ENCODE assay signal across 8 cellular contexts in genomic region chr20:34516874-34517542, GRCh38. TPM values are rescaled to one million over a fixed set of nuclear protein-coding genes. Genes with fewer than 3 reads are reported as not detected.
DNase-seq lines count a peak whose midpoint lies in the region; ATAC-seq, FAIRE-seq and TF ChIP-seq lines count a peak whose summit lies in the region.

No MANE protein-coding gene starts in this region.

- peak overlapping the region; percentile 87 for H3K4me2 ChIP-seq in GM23338
- peak overlapping the region; percentile 95 for H3K4me2 ChIP-seq in OCI-LY7 (ENCODE audit: low read length)
- H3K4me2 ChIP-seq in K562 (ENCODE audit: insufficient read depth, low read length): peak overlapping the region; percentile 99

- intact Hi-C loops in CD4-positive, alpha-beta T cell (cut with DNase I, micrococcal nuclease): loop anchor here (1.0 to 10.0 kb wide), 6 partner anchors 155 to 855 kb away; partner anchors contain the start of genes EIF2S2 (in 2 of the 2), ACSS2 (in 1 of the 2), AHCY (in 1 of the 2) and C20orf144 (in 1 of the 2)
- intact Hi-C loops in OCI-LY7 (cut with micrococcal nuclease; ENCODE audit: unreplicated experiment): loop anchor here (2.0 kb wide), 1 partner anchor 214 kb away; the partner anchor contains the start of gene AHCY
- intact Hi-C loops in K562 (cut with micrococcal nuclease): loop anchor here (5.0 kb wide), 1 partner anchor 45 kb away; no protein-coding TSS in a partner anchor

- no peaks in the 10 kb centered on the region for H3K9me3 Mint-ChIP-seq in CD4-positive, alpha-beta T cell
- H3K9me3 Mint-ChIP-seq in GM23338: no peaks in the 10 kb centered on the region
- H3K9me3 Mint-ChIP-seq in immature natural killer cell: peaks cover 0 to 2% (median 0%) of the 10 kb centered on the region in 6 donors

- peaks cover 53% of the 10 kb centered on the region for H3K79me2 ChIP-seq in GM23338 (replicated peaks; ENCODE audit: insufficient read depth)
- peaks cover 28% of the 10 kb centered on the region for H3K79me2 ChIP-seq in OCI-LY7 (ENCODE audit: insufficient read depth, low read depth, low read length)
- peaks cover 60% of the 10 kb centered on the region for H3K79me2 ChIP-seq in K562 (ENCODE audit: control insufficient read depth, insufficient read depth, low read length)

- H3K27me3 Mint-ChIP-seq in CD4-positive, alpha-beta T cell: no peaks in the 10 kb centered on the region
- H3K27me3 Mint-ChIP-seq in GM23338 (ENCODE audit: insufficient read depth, low read depth, poor library complexity) (peaks cover 11% of the 10 kb centered on the region), immature natural killer cell (ENCODE audit: low read depth in 3 of 3) (peaks cover 9 to 24% (median 18%) of the 10 kb centered on the region in 3 donors)

- FAIRE-seq in K562 (lab: Jason Lieb, UNC): peak; percentile 48

- peaks cover 33% of the 10 kb centered on the region for H3K36me3 Mint-ChIP-seq in CD4-positive, alpha-beta T cell (ENCODE audit: low read depth)
- H3K36me3 Mint-ChIP-seq in GM23338 (ENCODE audit: low read depth): no peaks in the 10 kb centered on the region; the same call in 2 of the 3 replicates
- H3K36me3 Mint-ChIP-seq in immature natural killer cell: peaks cover 1 to 4% (median 1%) of the 10 kb centered on the region in 3 donors

- peak; percentile 16 for ATAC-seq in CD4-positive, alpha-beta T cell (ENCODE audit: poor library complexity)
- ATAC-seq in GM23338 (peak; percentile 11), K562 (peak; percentile 26), GM18873 (IDR thresholded peaks at IDR 0.05; ENCODE audit: low FRiP score, unreplicated experiment) (no peak)

- H3K9me2 ChIP-seq in GM23338 (ENCODE audit: insufficient read depth): no peaks in the 10 kb centered on the region
- no peaks in the 10 kb centered on the region for H3K9me2 ChIP-seq in OCI-LY7 (ENCODE audit: insufficient read depth, low read length)

- H4K20me1 ChIP-seq in GM23338 (replicated peaks; ENCODE audit: insufficient read depth) (peaks cover 26% of the 10 kb centered on the region), OCI-LY7 (ENCODE audit: insufficient read depth, low read length) (no peaks in the 10 kb centered on the region), K562 (replicated peaks; ENCODE audit: control insufficient read depth, insufficient read depth, low read length) (no peaks in the 10 kb centered on the region)

- no peaks in the 10 kb centered on the region for H3K9me3 ChIP-seq in CD4-positive, alpha-beta T cell (ENCODE audit: control insufficient read depth, low read length)
- H3K9me3 ChIP-seq in OCI-LY7 (ENCODE audit: low read length) (no peaks in the 10 kb centered on the region), K562 (replicated peaks; ENCODE audit: control insufficient read depth, insufficient read depth, low read depth, low read length) (no peaks in the 10 kb centered on the region)

- TF ChIP-seq POLR2A in K562 (conservative IDR thresholded peaks at IDR 0.05): no peak

- H3K27ac ChIP-seq in CD4-positive, alpha-beta T cell (ENCODE audit: low read depth, low read length): peak overlapping the region; percentile 80
- H3K27ac ChIP-seq in GM23338 (ENCODE audit: low read depth) (peak overlapping the region; percentile 88), OCI-LY7 (ENCODE audit: low read depth, low read length, poor library complexity, severe bottlenecking) (peak overlapping the region; percentile 29), K562 (ENCODE audit: extremely low read depth, low read depth, low read length) (peak overlapping the region; percentile 80)

- DNase-seq in CD4-positive, alpha-beta T cell: peak in 6 of 10 experiments; percentile 6 to 43 (median 21)
- DNase-seq in GM23338 (ENCODE audit: low spot score) (peak; percentile 52), OCI-LY7 (ENCODE audit: low spot score) (peak; percentile 48), K562 (ENCODE audit: extremely low read depth in 1 of 4, low spot score in 3 of 4) (peak in 2 of 4 experiments; percentile 39 to 41), immature natural killer cell (peak; percentile 21 to 31 (median 25)), HK-2 (ENCODE audit: unreplicated experiment) (no peak)
- DNase-seq in stimulated activated CD4-positive, alpha-beta T cell treated with anti-CD3 and anti-CD28 coated beads, Interleukin-2, amount 100 ng/mL, for 48 hours: peak; percentile 21 to 30

- peak overlapping the region; percentile 79 to 97 for H3K9ac ChIP-seq in K562 (ENCODE audit: insufficient read depth in 1 of 2, low read depth in 2 of 2, low read length in 2 of 2)

- H3K36me3 ChIP-seq in GM23338 (ENCODE audit: insufficient read depth): no peaks in the 10 kb centered on the region; the same call in 1 of the 2 replicates
- peaks cover 9% of the 10 kb centered on the region; the same call in 1 of the 2 replicates for H3K36me3 ChIP-seq in OCI-LY7 (ENCODE audit: insufficient read depth, low read length)
- peaks cover 17% of the 10 kb centered on the region; the same call in 2 of the 3 replicates for H3K36me3 ChIP-seq in K562 (ENCODE audit: control insufficient read depth, insufficient read depth, low read length)

- no peaks in the 10 kb centered on the region for H3K9me1 ChIP-seq in K562 (ENCODE audit: control insufficient read depth, insufficient read depth, low read length)

- 0% methylated on average over 12 of the region's 12 CpGs for WGBS in K562 (ENCODE audit: insufficient coverage, low coverage, missing lambda C conversion rate)

- H3K4me1 Mint-ChIP-seq in CD4-positive, alpha-beta T cell (ENCODE audit: low read depth): peaks cover 74% of the 10 kb centered on the region
- H3K4me1 Mint-ChIP-seq in GM23338: peaks cover 12% of the 10 kb centered on the region
- peaks cover 42 to 86% of the 10 kb centered on the region in 2 donors for H3K4me1 Mint-ChIP-seq in immature natural killer cell

- no peak for TF ChIP-seq EP300 in K562 (IDR thresholded peaks at IDR 0.05; ENCODE audit: low read length)

- H3K4me3 ChIP-seq in GM23338: peak overlapping the region; percentile 88
- peak overlapping the region; percentile 99 for H3K4me3 ChIP-seq in OCI-LY7 (ENCODE audit: low read depth, low read length, poor library complexity, severe bottlenecking)
- H3K4me3 ChIP-seq in K562: peak overlapping the region; percentile 67

- TF ChIP-seq RAD21 in K562 (CRISPR knock-in tag; conservative IDR thresholded peaks at IDR 0.05 in 1 of 2, IDR thresholded peaks at IDR 0.05 in 1 of 2): no peak

- CTCF ChIA-PET in CD4-positive, alpha-beta T cell (lab: Charles Lee): interaction anchor here (0.9 to 6.4 kb wide), 5 partner anchors 21 to 204 kb away, joined by 3 to 31 read pairs (median 6); no protein-coding TSS in a partner anchor
- CTCF ChIA-PET in OCI-LY7 (lab: Charles Lee; ENCODE audit: unreplicated experiment) (interaction anchor here (1.5 to 2.4 kb wide), 2 partner anchors 8 to 204 kb away, joined by 3 to 11 read pairs; no protein-coding TSS in a partner anchor), K562 (lab: Yijun Ruan, JAX; ENCODE audit: low intra/inter-chr PET ratio) (no interaction called here)

- H3K27ac Mint-ChIP-seq in CD4-positive, alpha-beta T cell: peak overlapping the region; percentile 94
- H3K27ac Mint-ChIP-seq in GM23338 (peak overlapping the region; percentile 98), immature natural killer cell (peak overlapping the region; percentile 93 to 99 (median 96))

- H3K27me3 ChIP-seq in CD4-positive, alpha-beta T cell (ENCODE audit: control insufficient read depth, insufficient read depth, low read length): no peaks in the 10 kb centered on the region
- no peaks in the 10 kb centered on the region for H3K27me3 ChIP-seq in GM23338 (ENCODE audit: insufficient read depth)
- H3K27me3 ChIP-seq in K562 (ENCODE audit: control insufficient read depth in 2 of 2, insufficient read depth in 2 of 2, low read length in 2 of 2): no peaks in the 10 kb centered on the region

- BruUV-seq in OCI-LY7 (replicated peaks; lab: Mats Ljungman, UMichigan) (no TSS peak), K562 (replicated peaks; lab: Mats Ljungman, UMichigan) (no TSS peak)

- H2AFZ ChIP-seq in GM23338 (peak overlapping the region; percentile 44; the same call in 1 of the 2 replicates), OCI-LY7 (ENCODE audit: low read length) (peak overlapping the region; percentile 93), K562 (ENCODE audit: low read depth, low read length) (peak overlapping the region; percentile 96)

- POLR2A ChIA-PET in CD4-positive, alpha-beta T cell (lab: Charles Lee): interaction anchor here (0.6 to 3.6 kb wide), 19 partner anchors 12 to 1437 kb away, joined by 3 to 30 read pairs (median 5); partner anchors contain the start of genes AHCY, CEP250, EIF2S2 and ITCH
- POLR2A ChIA-PET in OCI-LY7 (lab: Charles Lee): interaction anchor here (0.5 to 1.5 kb wide), 6 partner anchors 53 to 1611 kb away, joined by 3 to 7 read pairs (median 4); no protein-coding TSS in a partner anchor
- POLR2A ChIA-PET in K562 (lab: Yijun Ruan, JAX): interaction anchor here (0.6 to 2.5 kb wide), 14 partner anchors 9 to 353 kb away, joined by 3 to 8 read pairs (median 4); partner anchors contain the start of genes AHCY and TP53INP2

- peaks cover 3% of the 10 kb centered on the region; the same call in 1 of the 2 replicates for H3F3A ChIP-seq in GM23338 (replicated peaks; ENCODE audit: low read depth)

- H3K4me1 ChIP-seq in GM23338 (ENCODE audit: insufficient read depth) (peaks cover 8% of the 10 kb centered on the region), OCI-LY7 (ENCODE audit: insufficient read depth, low read length, poor library complexity, severe bottlenecking) (peaks cover 19% of the 10 kb centered on the region), K562 (replicated peaks in 1 of 2; ENCODE audit: control insufficient read depth in 2 of 2, insufficient read depth in 2 of 2, low read length in 2 of 2) (peaks cover 12 to 18% of the 10 kb centered on the region in 2 experiments; a peak in 4 of 5 replicates)

- peak overlapping the region; percentile 99 for H3K4me3 Mint-ChIP-seq in CD4-positive, alpha-beta T cell
- H3K4me3 Mint-ChIP-seq in GM23338 (peak overlapping the region; percentile 97), immature natural killer cell (peak overlapping the region; percentile 96 to 99 (median 98))

- TF ChIP-seq CTCF in CD4-positive, alpha-beta T cell (IDR thresholded peaks at IDR 0.05): no peak
- TF ChIP-seq CTCF in GM23338 (conservative IDR thresholded peaks at IDR 0.05; ENCODE audit: low read depth in 2 of 2): no peak
- TF ChIP-seq CTCF in OCI-LY7 (conservative IDR thresholded peaks at IDR 0.05; ENCODE audit: low read length): no peak
- no peak for TF ChIP-seq CTCF in K562 (IDR thresholded peaks at IDR 0.05 in 2 of 3, conservative IDR thresholded peaks at IDR 0.05 in 1 of 3; ENCODE audit: insufficient read depth in 2 of 3, low read depth in 1 of 3, low read length in 3 of 3)

- in situ Hi-C loops in K562 (cut with MboI): loop anchor here (5.0 kb wide), 1 partner anchor 215 kb away; the partner anchor contains the start of gene AHCY

RNA-seq across cellular contexts. Expression of gene DYNLRB1, which starts 0.8 kb away (rescaled TPM):
- 10 to 100 TPM; 38.3 to 40.3 TPM for total RNA-seq in CD4-positive, alpha-beta T cell
- 102 and 107 TPM in 2 replicates for total RNA-seq in GM23338 (2014; rRNA removed; shearing (Covaris generic))
- 376 and 393 TPM in 2 replicates for polyA plus RNA-seq in GM23338 (2016; fragmentation: Nextera tagmentation; extraction: Ambion mirVana)
- total RNA-seq in OCI-LY7 (2014; rRNA removed; shearing (Covaris generic)): 128 and 155 TPM in 2 replicates
- total RNA-seq in OCI-LY7 (2022): 94.2 and 99.8 TPM in 2 replicates
- 29.4 and 46.8 TPM in 2 replicates for total RNA-seq in K562 (2011; cell fraction: chromatin; rRNA removed; ENCODE audit: low replicate concordance)
- total RNA-seq in K562 (2011; cell fraction: nucleolus; rRNA removed): 35.2 and 36.5 TPM in 2 replicates
- total RNA-seq in K562 (2011; cell fraction: nucleoplasm; rRNA removed): 46.4 and 65.1 TPM in 2 replicates
- total RNA-seq in K562 (2014; rRNA removed): 101 and 142 TPM in 2 replicates
- total RNA-seq in K562 (2014; rRNA removed; fragmentation: Illumina TruSeq; extraction: Trizol): 87.3 and 121 TPM in 2 replicates
- total RNA-seq in K562 (2015; rRNA removed; fragmentation: Illumina TruSeq; extraction: Trizol): 135 and 145 TPM in 2 replicates
- total RNA-seq in K562 (2021): 85.4 and 90.1 TPM in 2 replicates
- 80.2 and 113 TPM in 2 replicates for polyA plus RNA-seq in K562 (2011; rRNA removed)
- polyA plus RNA-seq in K562 (2011; cell fraction: cytosol; rRNA removed): 151 and 166 TPM in 2 replicates
- 83.7 and 95.9 TPM in 2 replicates for polyA plus RNA-seq in K562 (2011; cell fraction: nucleus; rRNA removed)
- polyA plus RNA-seq in K562 (2012): 237 and 280 TPM in 2 replicates
- polyA plus RNA-seq in K562 (2014; fragmentation: Illumina TruSeq; extraction: Trizol): 286 and 358 TPM in 2 replicates
- 100 to 1,000 TPM; 172 to 191 TPM for polyA plus RNA-seq in K562 (2014; fragmentation: Nextera tagmentation; extraction: Ambion mirVana)
- 48.7 and 59.0 TPM in 2 replicates for polyA plus RNA-seq in K562 (2014; rRNA removed)
- polyA minus RNA-seq in K562 (2011; rRNA and poly(A)+ RNA removed): 99.1 and 105 TPM in 2 replicates
- 62.2 and 65.4 TPM in 2 replicates for polyA minus RNA-seq in K562 (2011; cell fraction: cytosol; rRNA and poly(A)+ RNA removed)
- 17.4 and 27.9 TPM in 2 replicates for polyA minus RNA-seq in K562 (2011; cell fraction: nucleus; rRNA and poly(A)+ RNA removed)
- 100 to 1,000 TPM; 238 to 307 (median 242) TPM for polyA plus RNA-seq in immature natural killer cell

RNA-seq across cellular contexts. Expression of gene MAP1LC3A, which starts 41.5 kb away (rescaled TPM):
- 10 to 100 TPM; 17.5 to 17.7 TPM for total RNA-seq in CD4-positive, alpha-beta T cell
- 9.5 and 15.9 TPM in 2 replicates for total RNA-seq in GM23338 (2014; rRNA removed; shearing (Covaris generic))
- polyA plus RNA-seq in GM23338 (2016; fragmentation: Nextera tagmentation; extraction: Ambion mirVana): 15.2 and 15.3 TPM in 2 replicates
- total RNA-seq in OCI-LY7 (2014; rRNA removed; shearing (Covaris generic)): not detected in 2 replicates
- total RNA-seq in OCI-LY7 (2022): not detected in 2 replicates
- total RNA-seq in K562 (2011; cell fraction: chromatin; rRNA removed; ENCODE audit: low replicate concordance): not detected in 2 replicates
- total RNA-seq in K562 (2011; cell fraction: nucleolus; rRNA removed): not detected in 2 replicates
- not detected in 2 replicates for total RNA-seq in K562 (2011; cell fraction: nucleoplasm; rRNA removed)
- total RNA-seq in K562 (2014; rRNA removed): 0.27 TPM in 1 of 2 replicates, not detected in the other
- total RNA-seq in K562 (2014; rRNA removed; fragmentation: Illumina TruSeq; extraction: Trizol): not detected in 2 replicates
- total RNA-seq in K562 (2015; rRNA removed; fragmentation: Illumina TruSeq; extraction: Trizol): not detected in 2 replicates
- 0.22 and 0.38 TPM in 2 replicates for total RNA-seq in K562 (2021)
- polyA plus RNA-seq in K562 (2011; rRNA removed): not detected in 2 replicates
- polyA plus RNA-seq in K562 (2011; cell fraction: cytosol; rRNA removed): not detected in 2 replicates
- not detected in 2 replicates for polyA plus RNA-seq in K562 (2011; cell fraction: nucleus; rRNA removed)
- polyA plus RNA-seq in K562 (2012): 0.07 and 0.57 TPM in 2 replicates
- polyA plus RNA-seq in K562 (2014; fragmentation: Illumina TruSeq; extraction: Trizol): not detected in 2 replicates
- polyA plus RNA-seq in K562 (2014; fragmentation: Nextera tagmentation; extraction: Ambion mirVana): not detected
- polyA plus RNA-seq in K562 (2014; rRNA removed): 0.28 TPM in 1 of 2 replicates, not detected in the other
- polyA minus RNA-seq in K562 (2011; rRNA and poly(A)+ RNA removed): not detected in 2 replicates
- polyA minus RNA-seq in K562 (2011; cell fraction: cytosol; rRNA and poly(A)+ RNA removed): not detected in 2 replicates
- polyA minus RNA-seq in K562 (2011; cell fraction: nucleus; rRNA and poly(A)+ RNA removed): not detected in 2 replicates
- polyA plus RNA-seq in immature natural killer cell: 1 to 10 TPM in 2 of 3 donors, under 1 TPM in 1; 0.74 to 4.2 (median 3.1) TPM

Comparison
In these comparisons a context has a peak if more than half of its experiments do, and no peak if none do; other contexts are left out.
1. H3K27ac ChIP-seq: peak in every context shown above with its lines; median percentile 88 in GM23338; 80 in CD4-positive, alpha-beta T cell; 80 in K562; 29 in OCI-LY7.
2. H2AFZ ChIP-seq: peak in every context shown above with its lines; median percentile 96 in K562; 93 in OCI-LY7; 44 in GM23338.